In the genomic region with DNA sequence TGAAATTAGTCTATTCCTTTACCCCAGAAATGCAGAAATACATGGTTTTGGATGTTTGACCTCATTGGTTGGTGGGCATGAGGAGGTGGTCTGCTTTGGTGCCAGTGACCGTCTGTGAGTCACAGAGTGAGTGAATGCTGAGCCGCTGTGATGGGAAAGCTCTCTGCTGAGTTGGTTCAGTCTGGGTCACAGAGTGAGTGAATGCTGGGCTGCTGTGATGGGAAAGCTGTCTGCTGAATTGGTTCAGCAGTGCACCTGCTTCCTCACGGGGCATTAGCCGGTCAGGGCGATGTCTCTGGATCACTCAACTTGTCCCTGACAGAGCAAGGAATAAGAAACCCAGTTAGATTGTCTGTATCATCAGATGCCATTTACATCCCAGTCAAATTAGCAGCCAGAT, we compare ENCODE assay signal across 22 cellular contexts. TPM values are rescaled to one million over a fixed set of nuclear protein-coding genes. Genes with fewer than 3 reads are reported as not detected.
DNase-seq lines count a peak whose midpoint lies in the region; ATAC-seq, FAIRE-seq and TF ChIP-seq lines count a peak whose summit lies in the region.
"Had no signal": no experiment of that assay in that cellular context is flagged by ENCODE, and none has a peak within 500 bp of the region (broad histone marks: within the 10 kb centered on the region; RNA-seq: fewer than 3 reads in every experiment).

No MANE protein-coding gene starts in this region.

- TF ChIP-seq CTCF in cardiac muscle cell (IDR thresholded peaks at IDR 0.05; ENCODE audit: low read depth, low read length) = no peak
- no peak for TF ChIP-seq CTCF in GM12878 (IDR thresholded peaks at IDR 0.05 in 2 of 3, conservative IDR thresholded peaks at IDR 0.05 in 1 of 3; ENCODE audit: control insufficient read depth in 2 of 3, extremely low read depth in 1 of 3, insufficient read depth in 1 of 3, low read depth in 3 of 3, low read length in 3 of 3)
- TF ChIP-seq CTCF in tibial artery (IDR thresholded peaks at IDR 0.05) = no peak

- H3K9me3 ChIP-seq in cardiac muscle cell (ENCODE audit: low read depth) = no peaks in the 10 kb centered on the region
- no peaks in the 10 kb centered on the region; the same call in 2 of the 3 replicates for H3K9me3 ChIP-seq in GM12878 (replicated peaks; ENCODE audit: control insufficient read depth, insufficient read depth, low read length)
- H3K9me3 ChIP-seq in tibial artery = no peaks in the 10 kb centered on the region

- RAD21 ChIA-PET in GM12878 (lab: Charles Lee; ENCODE audit: unreplicated experiment) = interaction anchor here (1.1 to 2.9 kb wide), 5 partner anchors 10 to 188 kb away, joined by 3 to 16 read pairs (median 4); no protein-coding TSS in a partner anchor

- H4K20me1 ChIP-seq in GM12878 (ENCODE audit: control insufficient read depth, insufficient read depth) = no peaks in the 10 kb centered on the region; the same call in 1 of the 2 replicates

- no TSS peak for BruUV-seq in GM12878 (replicated peaks; lab: Mats Ljungman, UMichigan)

- no peak for TF ChIP-seq RAD21 in GM12878 (IDR thresholded peaks at IDR 0.05; ENCODE audit: insufficient read depth, low read depth, low read length)

- CTCF ChIA-PET in GM12878 (lab: Yijun Ruan, JAX) = interaction anchor here (1.1 to 9.2 kb wide), 5 partner anchors 10 to 25 kb away, joined by 3 to 170 read pairs (median 10); no protein-coding TSS in a partner anchor

- SMC1A ChIA-PET in GM12878 (lab: Charles Lee; ENCODE audit: uncharacterized antibody, unreplicated experiment) = interaction anchor here (0.9 to 5.1 kb wide), 7 partner anchors 8 to 36 kb away, joined by 3 to 40 read pairs (median 8); no protein-coding TSS in a partner anchor

- H3K9ac ChIP-seq in GM12878 (ENCODE audit: control insufficient read depth, insufficient read depth, low read length) = no peak overlapping the region
- H3K9ac ChIP-seq: GM23248 had no signal

- FAIRE-seq in GM12878 (lab: Jason Lieb, UNC) = no peak
- FAIRE-seq: GM12891 had no signal

- H3K36me3 ChIP-seq in cardiac muscle cell = no peaks in the 10 kb centered on the region
- H3K36me3 ChIP-seq in GM12878 (ENCODE audit: control insufficient read depth in 2 of 2, insufficient read depth in 2 of 2, low read length in 1 of 2) = no peaks in the 10 kb centered on the region
- peaks cover 0 to 8% (median 7%) of the 10 kb centered on the region in 3 donors for H3K36me3 ChIP-seq in tibial artery

- no peak for TF ChIP-seq POLR2A in GM12878 (IDR thresholded peaks at IDR 0.05; ENCODE audit: low read depth, low read length)

- DNase-seq in cardiac muscle cell (ENCODE audit: low read depth in 1 of 2, low spot score in 1 of 2) (no peak), cardiac septum (ENCODE audit: low spot score) (no peak), GM12878 (ENCODE audit: low read depth, low spot score) (no peak), myocyte (ENCODE audit: low read depth) (peak; percentile 37), tibial artery (no peak), midbrain (lab: John Stamatoyannopoulos, UW) (no peak), AML-193 (lab: John Stamatoyannopoulos, UW) (no peak)
- DNase-seq: 8988T; CD4-positive, alpha-beta T cell; COR-L47; DMS79; GM23248; H9; Kasumi-1; NCI-H1694 treated with DMSO at 0.1 percent for 48 hours; NCI-H2081 treated with DMSO at 0.1 percent for 48 hours; NCI-H2171 treated with DMSO at 0.1 percent for 48 hours; NCI-H524 treated with DMSO at 0.1 percent for 48 hours; NCI-H82; SHP77 had no signal

- H3K27ac ChIP-seq in cardiac muscle cell (peak overlapping the region; percentile 71), GM12878 (ENCODE audit: control insufficient read depth, insufficient read depth) (no peak overlapping the region), tibial artery (peak overlapping the region; percentile 8 to 27)
- H3K27ac ChIP-seq: GM23248 had no signal

- H3K79me2 ChIP-seq in GM12878 (ENCODE audit: control insufficient read depth, insufficient read depth, low read length) = no peaks in the 10 kb centered on the region

- WGBS in GM12878 (ENCODE audit: insufficient coverage, insufficient replicate concordance, low lambda C conversion rate, missing lambda C conversion rate) = 28% methylated on average over 5 of the region's 5 CpGs

- in situ Hi-C loops in GM12878 (cut with MboI) = no loop called here

- peaks cover 29% of the 10 kb centered on the region for H3K4me1 ChIP-seq in cardiac muscle cell (ENCODE audit: low read depth)
- peaks cover 24% of the 10 kb centered on the region for H3K4me1 ChIP-seq in GM12878 (ENCODE audit: control insufficient read depth, insufficient read depth, low read length)
- H3K4me1 ChIP-seq in tibial artery = peaks cover 0 to 91% (median 43%) of the 10 kb centered on the region in 4 donors

- POLR2A ChIA-PET in GM12878 (lab: Charles Lee) = interaction anchor here (0.7 kb wide), 1 partner anchor 14 kb away, joined by 3 read pairs; no protein-coding TSS in a partner anchor

- H3K4me2 ChIP-seq in GM12878 (ENCODE audit: control insufficient read depth, insufficient read depth) = no peak overlapping the region

- H2AFZ ChIP-seq in GM12878 (ENCODE audit: control insufficient read depth, low read depth, low read length) = no peak overlapping the region
- H2AFZ ChIP-seq: GM23248 had no signal

- ATAC-seq in GM12878 = no peak
- no peak for ATAC-seq in GM18858 (IDR thresholded peaks at IDR 0.05; ENCODE audit: unreplicated experiment)

- H3K4me3 ChIP-seq in cardiac muscle cell (no peak overlapping the region), GM12878 (no peak overlapping the region), tibial artery (no peak overlapping the region)
- H3K4me3 ChIP-seq: GM23248 had no signal

- intact Hi-C loops in cardiac septum (cut with DNase I) (no loop called here), GM12878 (cut with micrococcal nuclease; ENCODE audit: unreplicated experiment) (no loop called here), tibial artery (cut with DNase I; ENCODE audit: low total_unique reads) (no loop called here)

- TF ChIP-seq EP300 in GM12878 (IDR thresholded peaks at IDR 0.05; ENCODE audit: borderline replicate concordance in 1 of 2, control insufficient read depth in 1 of 2, low read depth in 2 of 2, low read length in 2 of 2) = no peak

- H3K27me3 ChIP-seq in cardiac muscle cell = no peaks in the 10 kb centered on the region
- no peaks in the 10 kb centered on the region; a peak in 1 of 4 replicates for H3K27me3 ChIP-seq in GM12878 (replicated peaks in 1 of 2; ENCODE audit: control insufficient read depth in 2 of 2, insufficient read depth in 2 of 2, low read length in 1 of 2)
- H3K27me3 ChIP-seq in tibial artery = no peaks in the 10 kb centered on the region

TF ChIP-seq in GM12878, 131 proteins besides CTCF, POLR2A, EP300 and RAD21:
- TF ChIP-seq TCF3 (IDR thresholded peaks at IDR 0.05; ENCODE audit: borderline replicate concordance, insufficient read depth, low read depth, low read length) = no peak
- TF ChIP-seq, protein P1, sequence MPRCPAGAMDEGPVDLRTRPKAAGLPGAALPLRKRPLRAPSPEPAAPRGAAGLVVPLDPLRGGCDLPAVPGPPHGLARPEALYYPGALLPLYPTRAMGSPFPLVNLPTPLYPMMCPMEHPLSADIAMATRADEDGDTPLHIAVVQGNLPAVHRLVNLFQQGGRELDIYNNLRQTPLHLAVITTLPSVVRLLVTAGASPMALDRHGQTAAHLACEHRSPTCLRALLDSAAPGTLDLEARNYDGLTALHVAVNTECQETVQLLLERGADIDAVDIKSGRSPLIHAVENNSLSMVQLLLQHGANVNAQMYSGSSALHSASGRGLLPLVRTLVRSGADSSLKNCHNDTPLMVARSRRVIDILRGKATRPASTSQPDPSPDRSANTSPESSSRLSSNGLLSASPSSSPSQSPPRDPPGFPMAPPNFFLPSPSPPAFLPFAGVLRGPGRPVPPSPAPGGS (IDR thresholded peaks at IDR 0.05; ENCODE audit: borderline replicate concordance, insufficient read depth, low read depth, low read length, poor library complexity, severe bottlenecking) = peak; percentile 17

RNA-seq across cellular contexts. Expression of a gene that starts 40.8 kb away (rescaled TPM):
- total RNA-seq in cardiac muscle cell (10.7 and 14.0 TPM in 2 replicates), cardiac septum (13.7 TPM), GM12878 (2014; rRNA removed) (29.8 and 34.2 TPM in 2 replicates), GM12878 (2014; rRNA removed; fragmentation: Illumina TruSeq; extraction: Trizol) (34.8 and 49.1 TPM in 2 replicates), GM12878 (2021) (53.7 and 61.7 TPM in 2 replicates), myocyte (13.8 and 15.9 TPM in 2 replicates)
- polyA plus RNA-seq in cardiac muscle cell (9.4 and 11.1 TPM in 2 replicates), GM12878 (2011; rRNA removed) (18.7 and 20.8 TPM in 2 replicates), GM12878 (2014; fragmentation: Illumina TruSeq; extraction: Trizol) (39.9 and 41.4 TPM in 2 replicates), GM12878 (2014; fragmentation: Nextera tagmentation; extraction: Ambion mirVana) (1 to 10 TPM; 5.7 to 9.0 TPM), GM12878 (2014; rRNA removed) (31.8 and 39.0 TPM in 2 replicates), GM12878 (2016; fragmentation: Nextera tagmentation; extraction: Ambion mirVana) (10 to 100 TPM in 1 of 2 experiments, 1 to 10 TPM in 1; 6.6 to 14.9 TPM)
- 103 and 112 TPM in 2 replicates for total RNA-seq in GM12878 (2013; cell fraction: nucleolus; rRNA removed)
- polyA plus RNA-seq in GM12878 (2011; ENCODE audit: low read depth) = 1.2 TPM
- 18.2 and 23.2 TPM in 2 replicates for polyA plus RNA-seq in GM12878 (2011; cell fraction: cytosol; rRNA removed)
- polyA plus RNA-seq in GM12878 (2011; cell fraction: nucleus; rRNA removed) = 49.5 and 63.8 TPM in 2 replicates
- polyA plus RNA-seq in GM12878 (2012) = 1.8 and 2.1 TPM in 2 replicates
- polyA minus RNA-seq in GM12878 (2011; rRNA and poly(A)+ RNA removed) = 27.3 and 33.8 TPM in 2 replicates
- polyA minus RNA-seq in GM12878 (2011; cell fraction: cytosol; rRNA and poly(A)+ RNA removed) = 14.4 and 17.5 TPM in 2 replicates
- polyA minus RNA-seq in GM12878 (2011; cell fraction: nucleus; rRNA and poly(A)+ RNA removed) = 21.9 and 30.1 TPM in 2 replicates
- 41.1 TPM for polyA plus RNA-seq in myocyte (2012)
